Comparison of ENCODE assay signal across 17 cellular contexts in genomic region chr5:135709103-135709660, GRCh38.
A peak's percentile ranks its signal among the peaks of the same experiment; 100 is the strongest.
DNase-seq lines count a peak whose midpoint lies in the region; ATAC-seq and TF ChIP-seq lines count a peak whose summit lies in the region.
"Had no signal": no experiment of that assay in that cellular context is flagged by ENCODE, and none has a peak within 500 bp of the region (broad histone marks: within the 10 kb centered on the region; RNA-seq: fewer than 3 reads in every experiment).

No MANE protein-coding gene starts in this region.

- no peaks in the 10 kb centered on the region for H4K20me1 ChIP-seq in Loucy (ENCODE audit: insufficient read depth, low read length, poor library complexity, severe bottlenecking)

- H3K9me2 ChIP-seq in Loucy (replicated peaks; ENCODE audit: low read depth, low read length): no peaks in the 10 kb centered on the region

- peak overlapping the region; percentile 40 for H3K4me2 ChIP-seq in Loucy (ENCODE audit: low read depth, low read length, poor library complexity, severe bottlenecking)

- intact Hi-C loops in sciatic nerve (cut with DNase I) (no loop called here), body of pancreas (cut with DNase I) (no loop called here)

- no peak overlapping the region for H3K4me3 ChIP-seq in Loucy (ENCODE audit: low read length, poor library complexity, severe bottlenecking)
- H3K4me3 ChIP-seq in body of pancreas: no peak overlapping the region
- H3K4me3 ChIP-seq: HAP-1 had no signal

- H3F3A ChIP-seq in Loucy (ENCODE audit: low read depth): no peaks in the 10 kb centered on the region

- H3K79me2 ChIP-seq in Loucy (ENCODE audit: insufficient read depth, low read length): no peaks in the 10 kb centered on the region

- no peak for TF ChIP-seq POLR2A in body of pancreas (IDR thresholded peaks at IDR 0.05)

- H3K27me3 ChIP-seq in Loucy (ENCODE audit: insufficient read depth, low read length, poor library complexity, severe bottlenecking) (no peaks in the 10 kb centered on the region), body of pancreas (no peaks in the 10 kb centered on the region)

- H3K9me3 ChIP-seq in Loucy (ENCODE audit: insufficient read depth, low read depth, low read length) (no peaks in the 10 kb centered on the region), body of pancreas (no peaks in the 10 kb centered on the region)
- H3K9me3 ChIP-seq: BE2C, HAP-1 had no signal

- ATAC-seq in sciatic nerve: peak; percentile 61
- ATAC-seq in body of pancreas: no peak
- ATAC-seq in omental fat pad (ENCODE audit: low FRiP score): no peak
- ATAC-seq: HepG2 had no signal

- TF ChIP-seq CTCF in Loucy (conservative IDR thresholded peaks at IDR 0.05; ENCODE audit: low read length) (no peak), body of pancreas (IDR thresholded peaks at IDR 0.05) (no peak), omental fat pad (IDR thresholded peaks at IDR 0.05) (no peak)

- H3K4me1 ChIP-seq in Loucy (ENCODE audit: insufficient read depth, low read length, poor library complexity, severe bottlenecking): peaks cover 11% of the 10 kb centered on the region
- peaks cover 18% of the 10 kb centered on the region for H3K4me1 ChIP-seq in body of pancreas
- H3K4me1 ChIP-seq: BE2C had no signal

- no peak overlapping the region for H3K27ac ChIP-seq in body of pancreas
- H3K27ac ChIP-seq: C4-2B had no signal

- H3K36me3 ChIP-seq in Loucy (ENCODE audit: insufficient read depth, low read length): no peaks in the 10 kb centered on the region
- no peaks in the 10 kb centered on the region for H3K36me3 ChIP-seq in body of pancreas (replicated peaks in 1 of 2; ENCODE audit: insufficient read depth in 1 of 2, low read depth in 2 of 2)
- H3K36me3 ChIP-seq: BE2C, HAP-1 had no signal

- H2AFZ ChIP-seq in Loucy (ENCODE audit: low read length): no peak overlapping the region

- DNase-seq in islet precursor cell (peak; percentile 37), sciatic nerve (ENCODE audit: low spot score) (no peak), body of pancreas (no peak), Ammon's horn (ENCODE audit: low spot score) (no peak), omental fat pad (ENCODE audit: low spot score) (no peak), NCI-H748 (lab: John Stamatoyannopoulos, UW; ENCODE audit: unreplicated experiment) (no peak)
- DNase-seq: BE2C; CD4-positive, alpha-beta memory T cell; COR-L47; DND-41; GDM1; GOT3; HFFc6 had no signal

- H3K9ac ChIP-seq in Loucy (ENCODE audit: low read depth, low read length, poor library complexity, severe bottlenecking): no peak overlapping the region

- 77% methylated on average over 5 of the region's 5 CpGs for WGBS in body of pancreas, 2 donors
